1 cellular context compared by ENCODE assay signal in the genomic region with DNA sequence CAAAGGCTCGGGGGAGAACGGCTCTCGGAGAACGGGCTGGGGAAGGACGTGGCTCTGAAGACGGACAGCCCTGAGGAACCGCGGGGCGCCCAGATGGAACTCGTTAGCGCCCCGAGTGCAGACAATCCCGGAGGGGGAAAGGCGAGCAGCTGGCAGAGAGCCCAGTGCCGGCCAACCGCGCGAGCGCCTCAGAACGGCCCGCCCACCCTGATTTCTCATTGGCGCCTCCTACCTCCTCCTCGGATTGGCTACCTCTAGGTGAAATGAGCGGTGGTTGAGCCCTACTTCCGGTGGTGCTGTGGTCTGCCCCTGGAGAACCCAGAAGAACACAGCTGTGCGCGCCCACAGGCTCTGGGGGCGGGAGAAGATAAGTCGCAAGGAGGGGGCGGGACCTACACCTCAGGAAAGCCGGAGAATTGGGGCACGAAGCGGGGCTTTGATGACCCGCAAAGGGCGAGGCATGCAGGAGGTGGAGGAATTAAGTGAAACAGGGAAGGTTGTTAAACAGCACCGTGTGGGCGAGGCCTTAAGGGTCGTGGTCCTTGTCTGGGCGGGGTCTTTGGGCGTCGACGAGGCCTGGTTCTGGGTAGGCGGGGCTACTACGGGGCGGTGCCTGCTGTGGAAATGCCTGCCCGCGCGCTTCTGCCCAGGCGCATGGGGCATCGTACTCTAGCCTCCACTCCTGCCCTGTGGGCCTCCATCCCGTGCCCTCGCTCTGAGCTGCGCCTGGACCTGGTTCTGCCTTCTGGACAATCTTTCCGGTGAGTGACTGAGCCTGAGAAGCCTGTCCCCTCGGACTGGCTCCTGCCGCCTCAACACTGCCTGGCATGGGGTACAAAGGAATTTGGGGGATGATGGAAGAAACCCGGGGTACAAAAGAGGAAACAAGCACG.
TF ChIP-seq lines count a peak whose summit lies in the region.

A gene (plus strand): TSS at position 290 of the 893 bp plus-strand sequence. CDS start 335 bp downstream, at position 625.

TF ChIP-seq in K562, 482 proteins besides CTCF, POLR2A, EP300 and RAD21 (continued from another document and continues in another):
- TF ChIP-seq, protein P1, sequence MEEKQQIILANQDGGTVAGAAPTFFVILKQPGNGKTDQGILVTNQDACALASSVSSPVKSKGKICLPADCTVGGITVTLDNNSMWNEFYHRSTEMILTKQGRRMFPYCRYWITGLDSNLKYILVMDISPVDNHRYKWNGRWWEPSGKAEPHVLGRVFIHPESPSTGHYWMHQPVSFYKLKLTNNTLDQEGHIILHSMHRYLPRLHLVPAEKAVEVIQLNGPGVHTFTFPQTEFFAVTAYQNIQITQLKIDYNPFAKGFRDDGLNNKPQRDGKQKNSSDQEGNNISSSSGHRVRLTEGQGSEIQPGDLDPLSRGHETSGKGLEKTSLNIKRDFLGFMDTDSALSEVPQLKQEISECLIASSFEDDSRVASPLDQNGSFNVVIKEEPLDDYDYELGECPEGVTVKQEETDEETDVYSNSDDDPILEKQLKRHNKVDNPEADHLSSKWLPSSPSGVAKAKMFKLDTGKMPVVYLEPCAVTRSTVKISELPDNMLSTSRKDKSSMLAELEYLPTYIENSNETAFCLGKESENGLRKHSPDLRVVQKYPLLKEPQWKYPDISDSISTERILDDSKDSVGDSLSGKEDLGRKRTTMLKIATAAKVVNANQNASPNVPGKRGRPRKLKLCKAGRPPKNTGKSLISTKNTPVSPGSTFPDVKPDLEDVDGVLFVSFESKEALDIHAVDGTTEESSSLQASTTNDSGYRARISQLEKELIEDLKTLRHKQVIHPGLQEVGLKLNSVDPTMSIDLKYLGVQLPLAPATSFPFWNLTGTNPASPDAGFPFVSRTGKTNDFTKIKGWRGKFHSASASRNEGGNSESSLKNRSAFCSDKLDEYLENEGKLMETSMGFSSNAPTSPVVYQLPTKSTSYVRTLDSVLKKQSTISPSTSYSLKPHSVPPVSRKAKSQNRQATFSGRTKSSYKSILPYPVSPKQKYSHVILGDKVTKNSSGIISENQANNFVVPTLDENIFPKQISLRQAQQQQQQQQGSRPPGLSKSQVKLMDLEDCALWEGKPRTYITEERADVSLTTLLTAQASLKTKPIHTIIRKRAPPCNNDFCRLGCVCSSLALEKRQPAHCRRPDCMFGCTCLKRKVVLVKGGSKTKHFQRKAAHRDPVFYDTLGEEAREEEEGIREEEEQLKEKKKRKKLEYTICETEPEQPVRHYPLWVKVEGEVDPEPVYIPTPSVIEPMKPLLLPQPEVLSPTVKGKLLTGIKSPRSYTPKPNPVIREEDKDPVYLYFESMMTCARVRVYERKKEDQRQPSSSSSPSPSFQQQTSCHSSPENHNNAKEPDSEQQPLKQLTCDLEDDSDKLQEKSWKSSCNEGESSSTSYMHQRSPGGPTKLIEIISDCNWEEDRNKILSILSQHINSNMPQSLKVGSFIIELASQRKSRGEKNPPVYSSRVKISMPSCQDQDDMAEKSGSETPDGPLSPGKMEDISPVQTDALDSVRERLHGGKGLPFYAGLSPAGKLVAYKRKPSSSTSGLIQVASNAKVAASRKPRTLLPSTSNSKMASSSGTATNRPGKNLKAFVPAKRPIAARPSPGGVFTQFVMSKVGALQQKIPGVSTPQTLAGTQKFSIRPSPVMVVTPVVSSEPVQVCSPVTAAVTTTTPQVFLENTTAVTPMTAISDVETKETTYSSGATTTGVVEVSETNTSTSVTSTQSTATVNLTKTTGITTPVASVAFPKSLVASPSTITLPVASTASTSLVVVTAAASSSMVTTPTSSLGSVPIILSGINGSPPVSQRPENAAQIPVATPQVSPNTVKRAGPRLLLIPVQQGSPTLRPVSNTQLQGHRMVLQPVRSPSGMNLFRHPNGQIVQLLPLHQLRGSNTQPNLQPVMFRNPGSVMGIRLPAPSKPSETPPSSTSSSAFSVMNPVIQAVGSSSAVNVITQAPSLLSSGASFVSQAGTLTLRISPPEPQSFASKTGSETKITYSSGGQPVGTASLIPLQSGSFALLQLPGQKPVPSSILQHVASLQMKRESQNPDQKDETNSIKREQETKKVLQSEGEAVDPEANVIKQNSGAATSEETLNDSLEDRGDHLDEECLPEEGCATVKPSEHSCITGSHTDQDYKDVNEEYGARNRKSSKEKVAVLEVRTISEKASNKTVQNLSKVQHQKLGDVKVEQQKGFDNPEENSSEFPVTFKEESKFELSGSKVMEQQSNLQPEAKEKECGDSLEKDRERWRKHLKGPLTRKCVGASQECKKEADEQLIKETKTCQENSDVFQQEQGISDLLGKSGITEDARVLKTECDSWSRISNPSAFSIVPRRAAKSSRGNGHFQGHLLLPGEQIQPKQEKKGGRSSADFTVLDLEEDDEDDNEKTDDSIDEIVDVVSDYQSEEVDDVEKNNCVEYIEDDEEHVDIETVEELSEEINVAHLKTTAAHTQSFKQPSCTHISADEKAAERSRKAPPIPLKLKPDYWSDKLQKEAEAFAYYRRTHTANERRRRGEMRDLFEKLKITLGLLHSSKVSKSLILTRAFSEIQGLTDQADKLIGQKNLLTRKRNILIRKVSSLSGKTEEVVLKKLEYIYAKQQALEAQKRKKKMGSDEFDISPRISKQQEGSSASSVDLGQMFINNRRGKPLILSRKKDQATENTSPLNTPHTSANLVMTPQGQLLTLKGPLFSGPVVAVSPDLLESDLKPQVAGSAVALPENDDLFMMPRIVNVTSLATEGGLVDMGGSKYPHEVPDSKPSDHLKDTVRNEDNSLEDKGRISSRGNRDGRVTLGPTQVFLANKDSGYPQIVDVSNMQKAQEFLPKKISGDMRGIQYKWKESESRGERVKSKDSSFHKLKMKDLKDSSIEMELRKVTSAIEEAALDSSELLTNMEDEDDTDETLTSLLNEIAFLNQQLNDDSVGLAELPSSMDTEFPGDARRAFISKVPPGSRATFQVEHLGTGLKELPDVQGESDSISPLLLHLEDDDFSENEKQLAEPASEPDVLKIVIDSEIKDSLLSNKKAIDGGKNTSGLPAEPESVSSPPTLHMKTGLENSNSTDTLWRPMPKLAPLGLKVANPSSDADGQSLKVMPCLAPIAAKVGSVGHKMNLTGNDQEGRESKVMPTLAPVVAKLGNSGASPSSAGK (IDR thresholded peaks at IDR 0.05) = peak; percentile 43; the same call in 1 of the 2 replicates
- TF ChIP-seq, protein P2, sequence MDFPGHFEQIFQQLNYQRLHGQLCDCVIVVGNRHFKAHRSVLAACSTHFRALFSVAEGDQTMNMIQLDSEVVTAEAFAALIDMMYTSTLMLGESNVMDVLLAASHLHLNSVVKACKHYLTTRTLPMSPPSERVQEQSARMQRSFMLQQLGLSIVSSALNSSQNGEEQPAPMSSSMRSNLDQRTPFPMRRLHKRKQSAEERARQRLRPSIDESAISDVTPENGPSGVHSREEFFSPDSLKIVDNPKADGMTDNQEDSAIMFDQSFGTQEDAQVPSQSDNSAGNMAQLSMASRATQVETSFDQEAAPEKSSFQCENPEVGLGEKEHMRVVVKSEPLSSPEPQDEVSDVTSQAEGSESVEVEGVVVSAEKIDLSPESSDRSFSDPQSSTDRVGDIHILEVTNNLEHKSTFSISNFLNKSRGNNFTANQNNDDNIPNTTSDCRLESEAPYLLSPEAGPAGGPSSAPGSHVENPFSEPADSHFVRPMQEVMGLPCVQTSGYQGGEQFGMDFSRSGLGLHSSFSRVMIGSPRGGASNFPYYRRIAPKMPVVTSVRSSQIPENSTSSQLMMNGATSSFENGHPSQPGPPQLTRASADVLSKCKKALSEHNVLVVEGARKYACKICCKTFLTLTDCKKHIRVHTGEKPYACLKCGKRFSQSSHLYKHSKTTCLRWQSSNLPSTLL (IDR thresholded peaks at IDR 0.05) = peak; percentile 92
- TF ChIP-seq ZNF584 (CRISPR knock-in tag; IDR thresholded peaks at IDR 0.05; ENCODE audit: low read depth) = no peak
- TF ChIP-seq, protein P3, sequence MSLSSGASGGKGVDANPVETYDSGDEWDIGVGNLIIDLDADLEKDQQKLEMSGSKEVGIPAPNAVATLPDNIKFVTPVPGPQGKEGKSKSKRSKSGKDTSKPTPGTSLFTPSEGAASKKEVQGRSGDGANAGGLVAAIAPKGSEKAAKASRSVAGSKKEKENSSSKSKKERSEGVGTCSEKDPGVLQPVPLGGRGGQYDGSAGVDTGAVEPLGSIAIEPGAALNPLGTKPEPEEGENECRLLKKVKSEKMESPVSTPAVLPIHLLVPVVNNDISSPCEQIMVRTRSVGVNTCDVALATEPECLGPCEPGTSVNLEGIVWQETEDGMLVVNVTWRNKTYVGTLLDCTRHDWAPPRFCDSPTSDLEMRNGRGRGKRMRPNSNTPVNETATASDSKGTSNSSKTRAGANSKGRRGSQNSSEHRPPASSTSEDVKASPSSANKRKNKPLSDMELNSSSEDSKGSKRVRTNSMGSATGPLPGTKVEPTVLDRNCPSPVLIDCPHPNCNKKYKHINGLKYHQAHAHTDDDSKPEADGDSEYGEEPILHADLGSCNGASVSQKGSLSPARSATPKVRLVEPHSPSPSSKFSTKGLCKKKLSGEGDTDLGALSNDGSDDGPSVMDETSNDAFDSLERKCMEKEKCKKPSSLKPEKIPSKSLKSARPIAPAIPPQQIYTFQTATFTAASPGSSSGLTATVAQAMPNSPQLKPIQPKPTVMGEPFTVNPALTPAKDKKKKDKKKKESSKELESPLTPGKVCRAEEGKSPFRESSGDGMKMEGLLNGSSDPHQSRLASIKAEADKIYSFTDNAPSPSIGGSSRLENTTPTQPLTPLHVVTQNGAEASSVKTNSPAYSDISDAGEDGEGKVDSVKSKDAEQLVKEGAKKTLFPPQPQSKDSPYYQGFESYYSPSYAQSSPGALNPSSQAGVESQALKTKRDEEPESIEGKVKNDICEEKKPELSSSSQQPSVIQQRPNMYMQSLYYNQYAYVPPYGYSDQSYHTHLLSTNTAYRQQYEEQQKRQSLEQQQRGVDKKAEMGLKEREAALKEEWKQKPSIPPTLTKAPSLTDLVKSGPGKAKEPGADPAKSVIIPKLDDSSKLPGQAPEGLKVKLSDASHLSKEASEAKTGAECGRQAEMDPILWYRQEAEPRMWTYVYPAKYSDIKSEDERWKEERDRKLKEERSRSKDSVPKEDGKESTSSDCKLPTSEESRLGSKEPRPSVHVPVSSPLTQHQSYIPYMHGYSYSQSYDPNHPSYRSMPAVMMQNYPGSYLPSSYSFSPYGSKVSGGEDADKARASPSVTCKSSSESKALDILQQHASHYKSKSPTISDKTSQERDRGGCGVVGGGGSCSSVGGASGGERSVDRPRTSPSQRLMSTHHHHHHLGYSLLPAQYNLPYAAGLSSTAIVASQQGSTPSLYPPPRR (CRISPR knock-in tag; IDR thresholded peaks at IDR 0.05; ENCODE audit: borderline replicate concordance) = no peak
- no peak for TF ChIP-seq ZBED1 (IDR thresholded peaks at IDR 0.05)
- peak; percentile 77; the same call in 1 of the 2 replicates for TF ChIP-seq LCOR (CRISPR knock-in tag; IDR thresholded peaks at IDR 0.05)
- TF ChIP-seq, protein P4, sequence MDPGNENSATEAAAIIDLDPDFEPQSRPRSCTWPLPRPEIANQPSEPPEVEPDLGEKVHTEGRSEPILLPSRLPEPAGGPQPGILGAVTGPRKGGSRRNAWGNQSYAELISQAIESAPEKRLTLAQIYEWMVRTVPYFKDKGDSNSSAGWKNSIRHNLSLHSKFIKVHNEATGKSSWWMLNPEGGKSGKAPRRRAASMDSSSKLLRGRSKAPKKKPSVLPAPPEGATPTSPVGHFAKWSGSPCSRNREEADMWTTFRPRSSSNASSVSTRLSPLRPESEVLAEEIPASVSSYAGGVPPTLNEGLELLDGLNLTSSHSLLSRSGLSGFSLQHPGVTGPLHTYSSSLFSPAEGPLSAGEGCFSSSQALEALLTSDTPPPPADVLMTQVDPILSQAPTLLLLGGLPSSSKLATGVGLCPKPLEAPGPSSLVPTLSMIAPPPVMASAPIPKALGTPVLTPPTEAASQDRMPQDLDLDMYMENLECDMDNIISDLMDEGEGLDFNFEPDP (CRISPR knock-in tag; IDR thresholded peaks at IDR 0.05) = no peak
- no peak for TF ChIP-seq TEAD1 (CRISPR knock-in tag; IDR thresholded peaks at IDR 0.05)
- peak; percentile 57 for TF ChIP-seq POLR2AphosphoS5 (IDR thresholded peaks at IDR 0.05; ENCODE audit: control insufficient read depth, insufficient read depth, low read depth, low read length)
- TF ChIP-seq, protein P5, sequence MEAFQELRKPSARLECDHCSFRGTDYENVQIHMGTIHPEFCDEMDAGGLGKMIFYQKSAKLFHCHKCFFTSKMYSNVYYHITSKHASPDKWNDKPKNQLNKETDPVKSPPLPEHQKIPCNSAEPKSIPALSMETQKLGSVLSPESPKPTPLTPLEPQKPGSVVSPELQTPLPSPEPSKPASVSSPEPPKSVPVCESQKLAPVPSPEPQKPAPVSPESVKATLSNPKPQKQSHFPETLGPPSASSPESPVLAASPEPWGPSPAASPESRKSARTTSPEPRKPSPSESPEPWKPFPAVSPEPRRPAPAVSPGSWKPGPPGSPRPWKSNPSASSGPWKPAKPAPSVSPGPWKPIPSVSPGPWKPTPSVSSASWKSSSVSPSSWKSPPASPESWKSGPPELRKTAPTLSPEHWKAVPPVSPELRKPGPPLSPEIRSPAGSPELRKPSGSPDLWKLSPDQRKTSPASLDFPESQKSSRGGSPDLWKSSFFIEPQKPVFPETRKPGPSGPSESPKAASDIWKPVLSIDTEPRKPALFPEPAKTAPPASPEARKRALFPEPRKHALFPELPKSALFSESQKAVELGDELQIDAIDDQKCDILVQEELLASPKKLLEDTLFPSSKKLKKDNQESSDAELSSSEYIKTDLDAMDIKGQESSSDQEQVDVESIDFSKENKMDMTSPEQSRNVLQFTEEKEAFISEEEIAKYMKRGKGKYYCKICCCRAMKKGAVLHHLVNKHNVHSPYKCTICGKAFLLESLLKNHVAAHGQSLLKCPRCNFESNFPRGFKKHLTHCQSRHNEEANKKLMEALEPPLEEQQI (IDR thresholded peaks at IDR 0.05) = no peak
- TF ChIP-seq FOXM1 (IDR thresholded peaks at IDR 0.05; ENCODE audit: low read depth) = no peak
- no peak for TF ChIP-seq FOXM1 (CRISPR knock-in tag; IDR thresholded peaks at IDR 0.05; ENCODE audit: low read depth)
- no peak for TF ChIP-seq ZFPM2 (CRISPR knock-in tag; IDR thresholded peaks at IDR 0.05)
- TF ChIP-seq, protein P6, sequence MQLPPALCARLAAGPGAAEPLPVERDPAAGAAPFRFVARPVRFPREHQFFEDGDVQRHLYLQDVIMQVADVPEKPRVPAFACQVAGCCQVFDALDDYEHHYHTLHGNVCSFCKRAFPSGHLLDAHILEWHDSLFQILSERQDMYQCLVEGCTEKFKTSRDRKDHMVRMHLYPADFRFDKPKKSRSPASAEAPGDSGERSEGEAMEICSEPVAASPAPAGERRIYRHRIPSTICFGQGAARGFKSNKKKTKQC (CRISPR knock-in tag; IDR thresholded peaks at IDR 0.05) = no peak; the same call in 1 of the 2 replicates
- TF ChIP-seq ZFP30 (CRISPR knock-in tag; IDR thresholded peaks at IDR 0.05; ENCODE audit: borderline replicate concordance) = no peak
- no peak; the same call in 1 of the 2 replicates for TF ChIP-seq BCOR (IDR thresholded peaks at IDR 0.05)
- no peak for TF ChIP-seq THRAP3 (IDR thresholded peaks at IDR 0.05; ENCODE audit: borderline replicate concordance)
- no peak for TF ChIP-seq CBX2 (IDR thresholded peaks at IDR 0.05; ENCODE audit: insufficient read depth, low read length, poor library complexity, severe bottlenecking)
- no peak for TF ChIP-seq ETS2 (tag; IDR thresholded peaks at IDR 0.05; ENCODE audit: borderline replicate concordance, poor library complexity, severe bottlenecking)
